ENCODE assay signal across 31 cellular contexts in the genomic region with DNA sequence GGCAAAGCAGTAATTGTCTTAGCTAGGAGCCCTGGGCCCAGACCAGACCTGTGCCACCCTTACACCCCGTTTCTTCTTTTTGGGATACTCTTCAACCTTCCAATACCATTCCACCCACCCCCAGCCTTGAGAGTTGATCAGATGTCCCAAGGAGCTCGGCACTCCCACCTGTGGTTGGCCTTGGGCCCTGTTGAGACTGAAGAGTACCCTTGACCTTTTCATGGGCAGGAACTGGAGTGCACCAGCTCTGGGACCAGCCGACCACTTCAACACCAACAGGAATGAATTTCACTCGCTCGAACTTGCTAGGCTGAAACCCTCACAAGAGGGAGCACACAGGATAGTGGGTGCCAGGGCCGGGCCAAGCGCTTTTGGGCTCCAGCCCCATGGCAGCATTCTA.
"Had no signal": no experiment of that assay in that cellular context is flagged by ENCODE, and none has a peak within 500 bp of the region (broad histone marks: within the 10 kb centered on the region; RNA-seq: fewer than 3 reads in every experiment).

No MANE protein-coding gene starts in this region.

- H3K27ac Mint-ChIP-seq: mesothelial cell of epicardium; natural killer cell; nephron progenitor cell; neural progenitor cell; progenitor cell of endocrine pancreas; stimulated activated memory B cell treated with anti-CD40 and anti-IgM and Interleukin-4, amounts not matched to agents 10 μg/mL and 1 μg/mL and 100 μg/mL, for 72 hours; type B pancreatic cell had no signal

- H3K27me3 ChIP-seq: neural progenitor cell, neutrophil, right atrium auricular region, right lobe of liver, suprapubic skin, tibial nerve had no signal

- FAIRE-seq: keratinocyte, urothelium cell line had no signal

- H3K9me3 ChIP-seq: neutrophil, ovary, right lobe of liver, suprapubic skin, thoracic aorta had no signal

- H3K36me3 ChIP-seq: neural progenitor cell, neutrophil, ovary, right atrium auricular region, right lobe of liver, suprapubic skin, thoracic aorta, tibial nerve had no signal

- H3K27me3 Mint-ChIP-seq: naive B cell, progenitor cell of endocrine pancreas, type B pancreatic cell had no signal

- H3K4me1 Mint-ChIP-seq: mesothelial cell of epicardium; naive B cell; natural killer cell; nephron progenitor cell; neural progenitor cell; stimulated activated memory B cell treated with anti-CD40 and anti-IgM and Interleukin-4, amounts not matched to agents 10 μg/mL and 1 μg/mL and 100 μg/mL, for 72 hours had no signal

- ATAC-seq: left cardiac atrium; left lobe of liver; natural killer cell; right lobe of liver; stimulated activated memory B cell treated with anti-CD40 and anti-IgM and Interleukin-4, amounts not matched to agents 10 μg/mL and 1 μg/mL and 100 μg/mL, for 72 hours had no signal

- H3K4me2 ChIP-seq: neural progenitor cell, smooth muscle cell had no signal

- DNase-seq: head of caudate nucleus; hippocampal formation; kidney glomerular epithelial cell; left cardiac atrium; mammary epithelial cell; mesenchymal stem cell; naive B cell; natural killer cell; nephron progenitor cell; occipital lobe; ovary; right lobe of liver; stimulated activated CD4-positive, alpha-beta T cell treated with anti-CD3 and anti-CD28 coated beads, Interleukin-1b, Interleukin-23, amount 100 ng/mL, for 48 hours; stimulated activated CD4-positive, alpha-beta T cell treated with anti-CD3 and anti-CD28 coated beads, Interleukin-2, amount 100 ng/mL, for 48 hours; stimulated activated CD4-positive, alpha-beta T cell treated with anti-CD3 and anti-CD28 coated beads, Interleukin-4, amount 100 ng/mL, for 4 hours; stimulated activated CD8-positive, alpha-beta memory T cell treated with anti-CD3 and anti-CD28 coated beads, Interleukin-4, amount 100 ng/mL, for 48 hours; stimulated activated naive CD4-positive, alpha-beta T cell treated with Interleukin-2 at 50 U/mL for 16 hours had no signal

- H3K9me3 Mint-ChIP-seq: natural killer cell, neural progenitor cell had no signal

- H3K36me3 Mint-ChIP-seq: mesothelial cell of epicardium; neural progenitor cell; stimulated activated memory B cell treated with anti-CD40 and anti-IgM and Interleukin-4, amounts not matched to agents 10 μg/mL and 1 μg/mL and 100 μg/mL, for 72 hours; type B pancreatic cell had no signal

- H2AFZ ChIP-seq: neural progenitor cell had no signal

- H3K27ac ChIP-seq: neural progenitor cell, neutrophil, ovary, right atrium auricular region, right lobe of liver, suprapubic skin, thoracic aorta, tibial nerve had no signal

- H3K4me1 ChIP-seq: neural progenitor cell, right atrium auricular region, right lobe of liver, suprapubic skin, tibial nerve had no signal

- H3K9ac ChIP-seq: neural progenitor cell had no signal

- H3K4me3 Mint-ChIP-seq: mesothelial cell of epicardium; naive B cell; natural killer cell; nephron progenitor cell; neural progenitor cell; stimulated activated memory B cell treated with anti-CD40 and anti-IgM and Interleukin-4, amounts not matched to agents 10 μg/mL and 1 μg/mL and 100 μg/mL, for 72 hours; type B pancreatic cell had no signal

- H3K4me3 ChIP-seq: neural progenitor cell, ovary, right atrium auricular region, right lobe of liver, smooth muscle cell, suprapubic skin, thoracic aorta, tibial nerve had no signal
